ENCODE assay signal across 8 cellular contexts in the genomic region with DNA sequence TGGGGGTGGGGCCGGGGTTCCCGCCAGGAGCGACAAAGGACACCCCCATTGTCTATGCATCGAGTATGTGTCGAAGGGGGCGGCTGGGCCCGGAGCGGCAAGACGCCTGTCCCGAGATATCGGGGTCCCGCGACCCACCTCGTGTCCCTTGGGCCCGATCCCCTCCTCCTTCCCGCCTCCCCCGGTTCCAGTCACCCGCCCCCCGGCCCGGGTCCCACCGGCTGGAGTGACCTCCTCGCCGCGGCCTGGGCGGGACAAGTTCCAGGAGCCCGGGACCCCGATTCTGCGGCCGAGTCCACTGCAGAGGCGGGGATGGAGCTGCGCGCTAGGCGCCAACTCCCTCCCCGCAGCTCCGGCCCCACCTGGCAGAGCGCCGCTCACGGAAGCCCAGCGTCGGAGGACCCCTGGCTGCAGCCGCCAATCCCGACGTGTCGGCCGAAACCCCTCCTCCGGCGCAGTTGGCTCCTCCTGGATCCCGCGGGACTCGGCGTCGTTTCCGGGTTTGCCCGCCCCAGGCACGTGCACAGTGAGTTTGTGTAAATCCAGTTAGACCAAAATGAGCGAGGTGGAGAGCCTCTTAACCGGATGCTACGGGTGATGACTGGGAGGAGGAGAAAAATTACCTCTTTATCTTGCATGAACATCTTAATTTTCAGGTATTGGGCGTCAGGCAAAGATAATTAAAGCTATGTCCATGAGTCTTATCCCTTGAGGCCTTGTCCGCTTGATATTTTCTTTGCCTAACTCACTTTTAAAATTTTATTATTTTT. TPM values are rescaled to one million over a fixed set of nuclear protein-coding genes. Genes with fewer than 3 reads are reported as not detected.
DNase-seq lines count a peak whose midpoint lies in the region; ATAC-seq and TF ChIP-seq lines count a peak whose summit lies in the region.

Gene NMRAL1, minus strand, starts transcription at position 434 of the 770 bp plus-strand sequence. CDS start 493 bp downstream, outside the sequence.

- peak; percentile 58 to 91 (median 86) for DNase-seq in CD8-positive, alpha-beta T cell
- DNase-seq in NCI-H1092 (lab: John Stamatoyannopoulos, UW) (peak; percentile 93), amniotic epithelial cell (ENCODE audit: low read depth) (peak; percentile 87), left cardiac atrium (peak; percentile 91), progenitor cell of endocrine pancreas (ENCODE audit: low spot score, unreplicated experiment) (peak; percentile 75), upper lobe of left lung (peak; percentile 96)

- POLR2A ChIA-PET in CD8-positive, alpha-beta T cell (lab: Charles Lee): interaction anchor here (0.9 to 5.6 kb wide), 11 partner anchors 8 to 142 kb away, joined by 3 to 75 read pairs (median 5); partner anchors contain the start of gene CORO7

- no peaks in the 10 kb centered on the region for H3K9me3 ChIP-seq in CD8-positive, alpha-beta T cell (ENCODE audit: low read length)
- no peaks in the 10 kb centered on the region for H3K9me3 ChIP-seq in upper lobe of left lung

- peak within 1 kb of the TSS; percentile 84 for H3K4me3 Mint-ChIP-seq in CD8-positive, alpha-beta T cell
- peak within 1 kb of the TSS; percentile 68 for H3K4me3 Mint-ChIP-seq in progenitor cell of endocrine pancreas (ENCODE audit: low read depth)

- ATAC-seq in CD8-positive, alpha-beta T cell: peak; percentile 64
- peak; percentile 48 for ATAC-seq in GM21526 (IDR thresholded peaks at IDR 0.05; ENCODE audit: low FRiP score, unreplicated experiment)
- ATAC-seq in left cardiac atrium: peak; percentile 56 to 65
- peak; percentile 85 for ATAC-seq in upper lobe of left lung (ENCODE audit: low FRiP score in 2 of 2)

- H3K4me1 Mint-ChIP-seq in CD8-positive, alpha-beta T cell (ENCODE audit: low read depth): peaks cover 45% of the 10 kb centered on the region
- peaks cover 10% of the 10 kb centered on the region for H3K4me1 Mint-ChIP-seq in progenitor cell of endocrine pancreas (ENCODE audit: low read depth)

- TF ChIP-seq EP300 in upper lobe of left lung (IDR thresholded peaks at IDR 0.05): peak in 1 of 4 donors; percentile 24

- H3K27me3 ChIP-seq in CD8-positive, alpha-beta T cell (ENCODE audit: insufficient read depth, low read length): no peaks in the 10 kb centered on the region
- H3K27me3 ChIP-seq in upper lobe of left lung: no peaks in the 10 kb centered on the region

- intact Hi-C loops in CD8-positive, alpha-beta T cell (cut with DNase I, micrococcal nuclease): loop anchor here in 1 of 2 experiments (1.0 to 10.0 kb wide), 4 partner anchors 140 to 290 kb away; partner anchors contain the start of genes NUDT16L1, UBALD1 and ZNF500
- intact Hi-C loops in T-helper 1 cell treated with Interleukin-12 subunit alpha and Interleukin-12 subunit beta and Interleukin-4 antibody, amounts not matched to agents 30 ng/mL and 1 ng/mL, for 36 hours (cut with micrococcal nuclease): no loop called here
- intact Hi-C loops in left cardiac atrium (cut with DNase I): no loop called here

- no peak for TF ChIP-seq CTCF in CD8-positive, alpha-beta T cell (IDR thresholded peaks at IDR 0.05)
- TF ChIP-seq CTCF in progenitor cell of endocrine pancreas (IDR thresholded peaks at IDR 0.05; ENCODE audit: unreplicated experiment) (no peak), upper lobe of left lung (IDR thresholded peaks at IDR 0.05) (peak in 3 of 6 experiments; percentile 8 to 43 (median 19))

- 3 to 20% methylated on average over 5 to 58 of the region's 60 CpGs for WGBS in upper lobe of left lung, 2 donors

- H3K9me3 Mint-ChIP-seq in CD8-positive, alpha-beta T cell: no peaks in the 10 kb centered on the region
- peaks cover 2% of the 10 kb centered on the region for H3K9me3 Mint-ChIP-seq in progenitor cell of endocrine pancreas (ENCODE audit: low read depth)

- H3K4me3 ChIP-seq in CD8-positive, alpha-beta T cell (ENCODE audit: low read depth, low read length): peak within 1 kb of the TSS; percentile 64
- H3K4me3 ChIP-seq in upper lobe of left lung: peak within 1 kb of the TSS; percentile 53 to 89 (median 73)

- no peaks in the 10 kb centered on the region for H3K27me3 Mint-ChIP-seq in CD8-positive, alpha-beta T cell (ENCODE audit: low read depth)
- no peaks in the 10 kb centered on the region for H3K27me3 Mint-ChIP-seq in progenitor cell of endocrine pancreas

- H3K27ac Mint-ChIP-seq in CD8-positive, alpha-beta T cell: peak within 1 kb of the TSS; percentile 92
- peak within 1 kb of the TSS; percentile 96 for H3K27ac Mint-ChIP-seq in progenitor cell of endocrine pancreas

- CTCF ChIA-PET in CD8-positive, alpha-beta T cell (lab: Charles Lee): interaction anchor here (0.8 to 5.3 kb wide), 4 partner anchors 10 to 74 kb away, joined by 3 to 73 read pairs (median 4); no protein-coding TSS in a partner anchor

- H3K27ac ChIP-seq in CD8-positive, alpha-beta T cell (ENCODE audit: low read depth, low read length): peak within 1 kb of the TSS; percentile 55
- H3K27ac ChIP-seq in upper lobe of left lung: peak within 1 kb of the TSS; percentile 75 to 87 (median 84)

- H3K4me1 ChIP-seq in CD8-positive, alpha-beta T cell (ENCODE audit: insufficient read depth, low read length): peaks cover 38% of the 10 kb centered on the region
- peaks cover 29 to 48% (median 33%) of the 10 kb centered on the region in 4 donors for H3K4me1 ChIP-seq in upper lobe of left lung

- TF ChIP-seq POLR2A in upper lobe of left lung (IDR thresholded peaks at IDR 0.05): peak in 1 of 4 donors; percentile 76

- H3K36me3 ChIP-seq in CD8-positive, alpha-beta T cell (ENCODE audit: insufficient read depth, low read length): peaks cover 3% of the 10 kb centered on the region
- peaks cover 0 to 2% (median 1%) of the 10 kb centered on the region in 4 donors for H3K36me3 ChIP-seq in upper lobe of left lung

- peaks cover 17% of the 10 kb centered on the region for H3K36me3 Mint-ChIP-seq in CD8-positive, alpha-beta T cell
- H3K36me3 Mint-ChIP-seq in progenitor cell of endocrine pancreas (ENCODE audit: insufficient read depth): peaks cover 8% of the 10 kb centered on the region

RNA-seq across cellular contexts. Expression of gene NMRAL1, which starts in this region (rescaled TPM):
- total RNA-seq in CD8-positive, alpha-beta T cell: 10 to 100 TPM; 30.5 to 31.8 TPM
- total RNA-seq in T-helper 1 cell treated with Interleukin-12 subunit alpha and Interleukin-12 subunit beta and Interleukin-4 antibody, amounts not matched to agents 30 ng/mL and 1 ng/mL, for 36 hours: 25.1 and 27.2 TPM in 2 replicates
- total RNA-seq in left cardiac atrium: 10 to 100 TPM; 16.8 to 17.2 TPM
- total RNA-seq in progenitor cell of endocrine pancreas: 47.1 and 48.7 TPM in 2 replicates
- 10 to 100 TPM; 34.4 to 80.7 (median 43.3) TPM for total RNA-seq in upper lobe of left lung

Comparison
In these comparisons a context has a peak if more than half of its experiments do, and no peak if none do; other contexts are left out.
1. Peak in every context shown above with its lines: DNase-seq, ATAC-seq, H3K4me3 ChIP-seq and H3K27ac ChIP-seq.